Comparison of ENCODE assay signal across 10 cellular contexts in the genomic region with DNA sequence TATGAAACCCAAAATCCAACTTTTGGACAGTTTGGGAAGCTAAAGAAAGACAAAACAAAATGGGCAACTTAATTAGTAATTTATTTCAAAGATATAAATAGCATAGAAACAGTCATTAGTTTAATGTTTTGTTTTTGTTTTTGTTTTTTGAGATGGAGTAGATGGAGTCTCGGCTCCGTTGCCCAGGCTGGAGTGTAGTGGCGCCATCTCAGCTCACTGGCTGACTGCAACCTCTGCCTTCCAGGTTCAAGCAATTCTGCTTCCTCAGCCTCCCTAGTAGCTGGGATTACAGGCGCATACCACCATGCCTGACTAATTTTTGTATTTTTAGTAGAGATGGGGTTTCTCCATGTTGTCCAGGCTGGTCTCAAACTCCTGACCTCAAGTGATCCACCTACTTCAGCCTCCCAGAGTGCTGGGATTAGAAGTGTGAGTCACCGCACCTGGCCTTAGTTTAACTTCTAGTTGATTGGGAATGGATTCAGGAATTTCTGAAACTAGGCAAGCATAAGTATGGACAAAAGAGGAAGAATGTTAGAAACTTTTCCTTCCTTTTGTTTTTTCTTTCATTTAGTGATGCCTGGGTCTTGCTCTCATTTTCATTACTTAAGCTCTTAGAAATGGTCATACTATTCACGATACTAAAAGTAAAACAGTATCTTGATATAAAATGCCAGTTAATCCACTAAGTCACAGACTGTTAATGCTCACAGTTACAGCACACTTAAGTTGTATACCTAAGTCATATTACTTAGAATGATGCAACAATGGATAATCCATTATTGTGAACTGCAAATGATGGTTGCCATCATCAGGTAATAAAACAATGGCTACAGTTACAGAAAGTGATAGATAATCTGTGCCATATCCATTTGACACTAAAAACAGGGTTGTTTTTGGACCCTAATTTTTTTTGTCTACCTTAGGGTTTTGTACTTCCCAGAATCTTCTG. TPM values are rescaled to one million over a fixed set of nuclear protein-coding genes. Genes with fewer than 3 reads are reported as not detected.
DNase-seq lines count a peak whose midpoint lies in the region; ATAC-seq, FAIRE-seq and TF ChIP-seq lines count a peak whose summit lies in the region.
"Had no signal": no experiment of that assay in that cellular context is flagged by ENCODE, and none has a peak within 500 bp of the region (broad histone marks: within the 10 kb centered on the region; RNA-seq: fewer than 3 reads in every experiment).

No MANE protein-coding gene starts in this region.

- H3K9me3 Mint-ChIP-seq in CD8-positive, alpha-beta memory T cell, result no peaks in the 10 kb centered on the region
- no peaks in the 10 kb centered on the region for H3K9me3 Mint-ChIP-seq in naive thymus-derived CD4-positive, alpha-beta T cell

- peak overlapping the region in 3 of 7 donors; percentile 0 to 75 (median 72) for H3K4me3 Mint-ChIP-seq in CD8-positive, alpha-beta memory T cell
- H3K4me3 Mint-ChIP-seq in naive thymus-derived CD4-positive, alpha-beta T cell, result peak overlapping the region in 8 of 10 donors; percentile 7 to 78 (median 50)

- no peak for ATAC-seq in naive thymus-derived CD4-positive, alpha-beta T cell
- ATAC-seq in HG02970 (IDR thresholded peaks at IDR 0.05; ENCODE audit: low FRiP score, unreplicated experiment), result no peak

- no peak for TF ChIP-seq CTCF in bronchial epithelial cell (IDR thresholded peaks at IDR 0.05; ENCODE audit: insufficient read depth, low read length, severe bottlenecking)

- no peak for FAIRE-seq in bronchial epithelial cell (lab: Jason Lieb, UNC)

- peaks cover 90 to 100% (median 99%) of the 10 kb centered on the region in 3 donors for H3K4me1 Mint-ChIP-seq in CD8-positive, alpha-beta memory T cell
- peaks cover 75 to 100% (median 96%) of the 10 kb centered on the region in 7 donors for H3K4me1 Mint-ChIP-seq in naive thymus-derived CD4-positive, alpha-beta T cell

- intact Hi-C loops in naive thymus-derived CD4-positive, alpha-beta T cell (cut with micrococcal nuclease), result no loop called here

- no peaks in the 10 kb centered on the region for H3K9me3 ChIP-seq in CD8-positive, alpha-beta memory T cell (ENCODE audit: low read length)
- no peaks in the 10 kb centered on the region for H3K9me3 ChIP-seq in naive thymus-derived CD4-positive, alpha-beta T cell (ENCODE audit: control insufficient read depth in 2 of 3, low read length in 3 of 3)

- peaks cover 87% of the 10 kb centered on the region for H3K4me1 ChIP-seq in CD8-positive, alpha-beta memory T cell (ENCODE audit: insufficient read depth, low read length)
- H3K4me1 ChIP-seq in naive thymus-derived CD4-positive, alpha-beta T cell (ENCODE audit: control insufficient read depth in 2 of 2, insufficient read depth in 2 of 2, low read length in 2 of 2), result peaks cover 37 to 78% of the 10 kb centered on the region in 2 donors

- no peaks in the 10 kb centered on the region for H3K27me3 Mint-ChIP-seq in CD8-positive, alpha-beta memory T cell
- H3K27me3 Mint-ChIP-seq in naive thymus-derived CD4-positive, alpha-beta T cell, result no peaks in the 10 kb centered on the region

- no peaks in the 10 kb centered on the region for H3K27me3 ChIP-seq in CD8-positive, alpha-beta memory T cell (ENCODE audit: insufficient read depth, low read length, poor library complexity, severe bottlenecking)
- no peaks in the 10 kb centered on the region for H3K27me3 ChIP-seq in bronchial epithelial cell (ENCODE audit: control insufficient read depth, insufficient read depth, low read length)
- no peaks in the 10 kb centered on the region for H3K27me3 ChIP-seq in naive thymus-derived CD4-positive, alpha-beta T cell (ENCODE audit: control insufficient read depth in 2 of 2, insufficient read depth in 2 of 2, low read length in 2 of 2)

- H3K27ac ChIP-seq in CD8-positive, alpha-beta memory T cell (ENCODE audit: low read depth, low read length), result no peak overlapping the region
- no peak overlapping the region for H3K27ac ChIP-seq in naive thymus-derived CD4-positive, alpha-beta T cell (ENCODE audit: low read depth, low read length)

- H3K27ac Mint-ChIP-seq in CD8-positive, alpha-beta memory T cell, result peak overlapping the region in 7 of 8 donors; percentile 2 to 80 (median 65)
- peak overlapping the region in 6 of 9 donors; percentile 8 to 79 (median 26) for H3K27ac Mint-ChIP-seq in naive thymus-derived CD4-positive, alpha-beta T cell

- H3K36me3 Mint-ChIP-seq in CD8-positive, alpha-beta memory T cell, result peaks cover 0 to 3% (median 0%) of the 10 kb centered on the region in 3 donors
- peaks cover 0 to 17% (median 0%) of the 10 kb centered on the region in 5 donors for H3K36me3 Mint-ChIP-seq in naive thymus-derived CD4-positive, alpha-beta T cell

- CTCF ChIA-PET in CD8-positive, alpha-beta memory T cell (lab: Charles Lee), result no interaction called here
- CTCF ChIA-PET in naive thymus-derived CD4-positive, alpha-beta T cell (lab: Charles Lee), result no interaction called here

- in situ Hi-C loops in KBM-7 (cut with MboI; ENCODE audit: low pct_unique_long_range_greater_than_20kb, low sequenced_read_pairs), result no loop called here

- no peak for DNase-seq in CD8-positive, alpha-beta memory T cell
- DNase-seq in LHCN-M2 (ENCODE audit: low read depth) (peak; percentile 50), bronchial epithelial cell (ENCODE audit: low read depth) (peak; percentile 15), KBM-7 (no peak), NCI-H187 treated with DMSO at 0.1 percent for 48 hours (lab: John Stamatoyannopoulos, UW) (no peak), C1 segment of cervical spinal cord (lab: John Stamatoyannopoulos, UW) (no peak)
- no peak for DNase-seq in naive thymus-derived CD4-positive, alpha-beta T cell
- DNase-seq: H7, NCI-H2107 had no signal

- H3K4me3 ChIP-seq in CD8-positive, alpha-beta memory T cell (ENCODE audit: low read length), result no peak overlapping the region
- H3K4me3 ChIP-seq in bronchial epithelial cell (ENCODE audit: low read depth, low read length), result no peak overlapping the region
- no peak overlapping the region for H3K4me3 ChIP-seq in naive thymus-derived CD4-positive, alpha-beta T cell (ENCODE audit: low read length)

- H3K36me3 ChIP-seq in CD8-positive, alpha-beta memory T cell (ENCODE audit: insufficient read depth, low read length), result no peaks in the 10 kb centered on the region
- no peaks in the 10 kb centered on the region for H3K36me3 ChIP-seq in bronchial epithelial cell (ENCODE audit: control insufficient read depth, insufficient read depth, low read length)
- H3K36me3 ChIP-seq in naive thymus-derived CD4-positive, alpha-beta T cell (ENCODE audit: control insufficient read depth in 2 of 3, insufficient read depth in 3 of 3, low read length in 3 of 3), result no peaks in the 10 kb centered on the region

- POLR2A ChIA-PET in CD8-positive, alpha-beta memory T cell (lab: Charles Lee), result no interaction called here
- POLR2A ChIA-PET in naive thymus-derived CD4-positive, alpha-beta T cell (lab: Charles Lee), result interaction anchor here (0.6 to 1.1 kb wide), 2 partner anchors 11 to 1997 kb away, joined by 4 to 6 read pairs; no protein-coding TSS in a partner anchor

RNA-seq across cellular contexts. Expression of a gene that starts 8.2 kb away (rescaled TPM):
- total RNA-seq in CD8-positive, alpha-beta memory T cell, result 10 to 100 TPM; 74.6 to 77.5 TPM
- 76.1 TPM for polyA plus RNA-seq in CD8-positive, alpha-beta memory T cell
- total RNA-seq in LHCN-M2 (2014; rRNA removed) (42.7 and 53.2 TPM in 2 replicates), bronchial epithelial cell (47.4 and 49.2 TPM in 2 replicates)
- 11.9 TPM for polyA plus RNA-seq in LHCN-M2 (2012)
- 100 to 1,000 TPM in 4 of 5 experiments, 10 to 100 TPM in 1; 77.9 to 132 (median 124) TPM for total RNA-seq in naive thymus-derived CD4-positive, alpha-beta T cell
- 10 to 100 TPM; 51.7 to 82.1 TPM for polyA plus RNA-seq in naive thymus-derived CD4-positive, alpha-beta T cell

Comparison
In these comparisons a context has a peak if more than half of its experiments do, and no peak if none do; other contexts are left out.
1. DNase-seq: peak in LHCN-M2 (single experiment) and bronchial epithelial cell (single experiment); none in CD8-positive, alpha-beta memory T cell (0 of 5), naive thymus-derived CD4-positive, alpha-beta T cell (0 of 9), KBM-7 (single experiment), NCI-H187 treated with DMSO at 0.1 percent for 48 hours (single experiment) and C1 segment of cervical spinal cord (0 of 14).